In genomic region chr6:122389704-122390103, GRCh38 we compare ENCODE assay signal across 18 cellular contexts. TPM values are rescaled to one million over a fixed set of nuclear protein-coding genes. Genes with fewer than 3 reads are reported as not detected.
DNase-seq lines count a peak whose midpoint lies in the region; ATAC-seq and TF ChIP-seq lines count a peak whose summit lies in the region.
"Had no signal": no experiment of that assay in that cellular context is flagged by ENCODE, and none has a peak within 500 bp of the region (broad histone marks: within the 10 kb centered on the region; RNA-seq: fewer than 3 reads in every experiment).

No MANE protein-coding gene starts in this region.

- H3K9me3 Mint-ChIP-seq in activated CD8-positive, alpha-beta T cell treated with anti-CD3 and anti-CD28 coated beads for 36 hours = no peaks in the 10 kb centered on the region
- H3K9me3 Mint-ChIP-seq: activated naive CD4-positive, alpha-beta T cell treated with anti-CD3 and anti-CD28 coated beads for 36 hours; effector memory CD8-positive, alpha-beta T cell; naive thymus-derived CD4-positive, alpha-beta T cell had no signal

- no peak for TF ChIP-seq CTCF in foreskin keratinocyte (conservative IDR thresholded peaks at IDR 0.05)
- TF ChIP-seq CTCF in activated CD8-positive, alpha-beta T cell treated with anti-CD3 and anti-CD28 coated beads for 36 hours (IDR thresholded peaks at IDR 0.05) = no peak

- peak; percentile 76 for ATAC-seq in foreskin keratinocyte
- ATAC-seq in activated CD8-positive, alpha-beta T cell treated with anti-CD3 and anti-CD28 coated beads for 36 hours = no peak
- ATAC-seq: effector memory CD8-positive, alpha-beta T cell; naive thymus-derived CD4-positive, alpha-beta T cell had no signal

- H3K4me1 Mint-ChIP-seq in activated CD8-positive, alpha-beta T cell treated with anti-CD3 and anti-CD28 coated beads for 36 hours (ENCODE audit: low read depth) = peaks cover 10% of the 10 kb centered on the region

- peaks cover 5% of the 10 kb centered on the region for H3K27me3 Mint-ChIP-seq in activated CD8-positive, alpha-beta T cell treated with anti-CD3 and anti-CD28 coated beads for 36 hours

- no peak overlapping the region for H3K4me3 Mint-ChIP-seq in activated CD8-positive, alpha-beta T cell treated with anti-CD3 and anti-CD28 coated beads for 36 hours
- H3K4me3 Mint-ChIP-seq: activated naive CD4-positive, alpha-beta T cell treated with anti-CD3 and anti-CD28 coated beads for 36 hours; effector memory CD8-positive, alpha-beta T cell; naive thymus-derived CD4-positive, alpha-beta T cell had no signal

- POLR2A ChIA-PET in activated CD8-positive, alpha-beta T cell treated with anti-CD3 and anti-CD28 coated beads for 36 hours (lab: Charles Lee) = no interaction called here

- no peak overlapping the region for H3K27ac ChIP-seq in foreskin keratinocyte
- H3K27ac ChIP-seq: hepatocyte, KMS-11, prostate gland, vagina, VCaP had no signal

- no peaks in the 10 kb centered on the region for H3K36me3 Mint-ChIP-seq in activated CD8-positive, alpha-beta T cell treated with anti-CD3 and anti-CD28 coated beads for 36 hours (ENCODE audit: low read depth)
- H3K36me3 Mint-ChIP-seq: naive thymus-derived CD4-positive, alpha-beta T cell had no signal

- intact Hi-C loops in activated CD8-positive, alpha-beta T cell treated with anti-CD3 and anti-CD28 coated beads for 36 hours (cut with micrococcal nuclease) = no loop called here

- H3K27ac Mint-ChIP-seq in activated CD8-positive, alpha-beta T cell treated with anti-CD3 and anti-CD28 coated beads for 36 hours = no peak overlapping the region
- H3K27ac Mint-ChIP-seq: activated naive CD4-positive, alpha-beta T cell treated with anti-CD3 and anti-CD28 coated beads for 36 hours; effector memory CD8-positive, alpha-beta T cell; naive thymus-derived CD4-positive, alpha-beta T cell had no signal

- H3K27me3 ChIP-seq in foreskin keratinocyte = no peaks in the 10 kb centered on the region
- H3K27me3 ChIP-seq: hepatocyte, vagina had no signal

- no peaks in the 10 kb centered on the region for H3K4me1 ChIP-seq in foreskin keratinocyte
- H3K4me1 ChIP-seq: prostate gland, vagina had no signal

- CTCF ChIA-PET in activated CD8-positive, alpha-beta T cell treated with anti-CD3 and anti-CD28 coated beads for 36 hours (lab: Charles Lee) = interaction anchor here (1.7 to 1.8 kb wide), 2 partner anchors 9 to 141 kb away, joined by 6 to 7 read pairs; no protein-coding TSS in a partner anchor

- peak; percentile 85 for DNase-seq in DMS153 (lab: John Stamatoyannopoulos, UW)
- peak; percentile 27 for DNase-seq in HT-29 (ENCODE audit: low spot score)
- DNase-seq in NCI-H526 (lab: John Stamatoyannopoulos, UW) = peak; percentile 34 to 53
- no peak for DNase-seq in foreskin keratinocyte
- no peak for DNase-seq in AG08395 (ENCODE audit: low spot score)
- DNase-seq in activated CD8-positive, alpha-beta T cell treated with anti-CD3 and anti-CD28 coated beads for 36 hours = no peak
- DNase-seq in LoVo (ENCODE audit: low spot score) = no peak
- DNase-seq: activated CD4-positive, alpha-beta T cell treated with anti-CD3 and anti-CD28 coated beads, Interleukin-2, amount 50 U/mL, for 48 hours; activated naive CD4-positive, alpha-beta T cell treated with anti-CD3 and anti-CD28 coated beads for 36 hours; activated T-cell treated with anti-CD3 and anti-CD28 coated beads, Interleukin-2, amount 50 U/mL, for 1 hour; effector memory CD8-positive, alpha-beta T cell; naive thymus-derived CD4-positive, alpha-beta T cell; stimulated activated CD4-positive, alpha-beta T cell treated with anti-CD3 and anti-CD28 coated beads, Interleukin-4, amount 100 ng/mL, for 4 hours had no signal

RNA-seq across cellular contexts. Expression of gene HSF2, which starts 9.7 kb away (rescaled TPM):
- total RNA-seq in HT-29 (2014; rRNA removed; shearing (Covaris generic)) = 5.7 and 7.5 TPM in 2 replicates
- total RNA-seq in foreskin keratinocyte = 9.2 and 11.3 TPM in 2 replicates
- polyA plus RNA-seq in foreskin keratinocyte = 4.6 and 6.2 TPM in 2 replicates
- 10 to 100 TPM; 19.5 to 22.4 TPM for total RNA-seq in activated CD8-positive, alpha-beta T cell treated with anti-CD3 and anti-CD28 coated beads for 36 hours

Comparison
In these comparisons a context has a peak if more than half of its experiments do, and no peak if none do; other contexts are left out.
1. DNase-seq: peak in DMS153 (single experiment), HT-29 (single experiment) and NCI-H526 (2 of 2); none in foreskin keratinocyte (0 of 2), AG08395 (single experiment), activated CD8-positive, alpha-beta T cell treated with anti-CD3 and anti-CD28 coated beads for 36 hours (single experiment) and LoVo (single experiment).